ENCODE assay signal across 7 cellular contexts in the genomic region with DNA sequence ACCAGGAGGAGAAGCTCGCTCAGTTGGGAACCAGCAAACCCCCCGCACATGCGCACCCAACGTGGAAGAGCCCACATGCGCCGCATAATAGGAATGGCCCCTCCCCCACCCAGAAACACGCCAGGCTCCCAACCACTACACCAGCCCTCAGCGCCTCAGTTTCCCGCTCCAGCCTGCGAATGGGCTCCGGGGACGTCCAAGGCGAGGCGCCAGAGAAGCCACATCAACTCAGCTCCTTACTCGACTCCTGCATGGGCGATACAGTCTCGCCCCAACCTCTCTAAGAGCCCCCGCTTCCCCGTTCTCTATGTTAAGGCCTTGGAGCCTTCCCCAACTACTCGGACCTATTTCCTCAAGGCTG. TPM values are rescaled to one million over a fixed set of nuclear protein-coding genes. Genes with fewer than 3 reads are reported as not detected.
A peak's percentile ranks its signal among the peaks of the same experiment; 100 is the strongest.
DNase-seq lines count a peak whose midpoint lies in the region; FAIRE-seq and TF ChIP-seq lines count a peak whose summit lies in the region.

No MANE protein-coding gene starts in this region.

- no peak for TF ChIP-seq POLR2A in testis (IDR thresholded peaks at IDR 0.05)

- peaks cover 4% of the 10 kb centered on the region for H3K9me3 ChIP-seq in neuron (ENCODE audit: low read length)
- no peaks in the 10 kb centered on the region for H3K9me3 ChIP-seq in testis

- peaks cover 36% of the 10 kb centered on the region for H3K4me1 ChIP-seq in neuron (ENCODE audit: insufficient read depth, low read length)
- H3K4me1 ChIP-seq in testis: peaks cover 18% of the 10 kb centered on the region

- H3K27me3 ChIP-seq in neuron (ENCODE audit: insufficient read depth, low read length) (no peaks in the 10 kb centered on the region), testis (no peaks in the 10 kb centered on the region)

- TF ChIP-seq CTCF in fibroblast of villous mesenchyme (IDR thresholded peaks at IDR 0.05; ENCODE audit: insufficient read depth, low read depth, low read length) (no peak), testis (IDR thresholded peaks at IDR 0.05) (no peak)

- H3K4me3 ChIP-seq in fibroblast of villous mesenchyme (ENCODE audit: low read depth, low read length): peak overlapping the region; percentile 97
- peak overlapping the region; percentile 80 for H3K4me3 ChIP-seq in neuron (ENCODE audit: low read length)
- H3K4me3 ChIP-seq in testis: peak overlapping the region; percentile 96

- H2AFZ ChIP-seq in neuron (ENCODE audit: low read depth, low read length): no peak overlapping the region

- FAIRE-seq in GM18507 (lab: Jason Lieb, UNC): peak; percentile 58
- no peak for FAIRE-seq in RCC 7860 (lab: Jason Lieb, UNC)

- H3K36me3 ChIP-seq in neuron (ENCODE audit: insufficient read depth, low read length) (peaks cover 43% of the 10 kb centered on the region), testis (ENCODE audit: low read depth, missing control alignments) (no peaks in the 10 kb centered on the region)

- DNase-seq in GM18507 (ENCODE audit: extremely low spot score, insufficient read length, low read depth) (no peak), HuH-7 (ENCODE audit: low spot score) (peak; percentile 42), RCC 7860 (ENCODE audit: low spot score) (peak; percentile 53), fibroblast of villous mesenchyme (ENCODE audit: low read depth) (peak; percentile 80), testis (peak; percentile 93)
- peak; percentile 51 for DNase-seq in activated T-helper 9 cell treated with anti-CD3 and anti-CD28 coated beads, Interleukin-2, amount 50 U/mL, for 16 hours (ENCODE audit: low read depth)

- WGBS in testis, 2 donors: 0% methylated on average over 11 to 20 of the region's 20 CpGs

- intact Hi-C loops in testis (cut with DNase I; ENCODE audit: low total_unique reads): no loop called here

- H3K27ac ChIP-seq in testis: peak overlapping the region; percentile 99

RNA-seq across cellular contexts. Expression of a gene that starts 0.5 kb away (rescaled TPM):
- total RNA-seq in fibroblast of villous mesenchyme (330 and 434 TPM in 2 replicates), testis (100 to 1,000 TPM; 150 to 159 TPM)
- 128 TPM for polyA plus RNA-seq in testis (ENCODE audit: insufficient read depth, low read depth, low replicate concordance)

RNA-seq across cellular contexts. Expression of a gene that starts 18.5 kb away (rescaled TPM):
- total RNA-seq in fibroblast of villous mesenchyme (40.3 and 51.8 TPM in 2 replicates), testis (10 to 100 TPM; 58.6 TPM)
- polyA plus RNA-seq in testis (ENCODE audit: insufficient read depth, low read depth, low replicate concordance): 54.8 TPM

RNA-seq across cellular contexts. Expression of a gene that starts 51.3 kb away (rescaled TPM):
- total RNA-seq in fibroblast of villous mesenchyme: 21.6 and 22.9 TPM in 2 replicates
- total RNA-seq in testis: 1 to 10 TPM; 6.5 to 8.6 TPM
- polyA plus RNA-seq in testis (ENCODE audit: insufficient read depth, low read depth, low replicate concordance): 13.3 TPM
